ENCODE assay signal across 8 cellular contexts in genomic region chr14:54396493-54397335, GRCh38. TPM values are rescaled to one million over a fixed set of nuclear protein-coding genes. Genes with fewer than 3 reads are reported as not detected.
A peak's percentile ranks its signal among the peaks of the same experiment; 100 is the strongest.
DNase-seq lines count a peak whose midpoint lies in the region; ATAC-seq and TF ChIP-seq lines count a peak whose summit lies in the region.

A gene with protein sequence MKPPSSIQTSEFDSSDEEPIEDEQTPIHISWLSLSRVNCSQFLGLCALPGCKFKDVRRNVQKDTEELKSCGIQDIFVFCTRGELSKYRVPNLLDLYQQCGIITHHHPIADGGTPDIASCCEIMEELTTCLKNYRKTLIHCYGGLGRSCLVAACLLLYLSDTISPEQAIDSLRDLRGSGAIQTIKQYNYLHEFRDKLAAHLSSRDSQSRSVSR (plus strand): TSS chr14:54397007. CDS start chr14:54397069, 62 bp downstream.

- H3K27ac ChIP-seq in left ventricle myocardium inferior (replicated peaks) (peak within 1 kb of the TSS; percentile 46), prostate gland (peak within 1 kb of the TSS in 1 of 2 donors; percentile 39), uterus (peak within 1 kb of the TSS in 1 of 2 donors; percentile 63)

- no peaks in the 10 kb centered on the region for H3K27me3 ChIP-seq in left ventricle myocardium inferior (ENCODE audit: low read depth)
- no peaks in the 10 kb centered on the region for H3K27me3 ChIP-seq in prostate gland (replicated peaks; ENCODE audit: insufficient read depth)
- no peaks in the 10 kb centered on the region for H3K27me3 ChIP-seq in uterus

- in situ Hi-C loops in GM13977 (cut with MboI; ENCODE audit: low pct_unique_long_range_greater_than_20kb, low sequenced_read_pairs, unreplicated experiment): no loop called here

- H3K4me3 ChIP-seq in left ventricle myocardium inferior (peak within 1 kb of the TSS; percentile 81), prostate gland (peak within 1 kb of the TSS; percentile 49 to 59), uterus (peak within 1 kb of the TSS; percentile 42 to 54)

- DNase-seq in GM13977 (ENCODE audit: low spot score): peak; percentile 98
- DNase-seq in NCI-H146 treated with DMSO at 0.1 percent for 48 hours (lab: John Stamatoyannopoulos, UW; ENCODE audit: unreplicated experiment): peak; percentile 97
- DNase-seq in amniotic stem cell (lab: John Stamatoyannopoulos, UW): peak; percentile 99
- DNase-seq in left ventricle myocardium inferior: peak; percentile 98
- peak; percentile 98 for DNase-seq in prostate gland (ENCODE audit: low spot score)
- peak; percentile 97 to 98 for DNase-seq in uterus

- TF ChIP-seq POLR2A in prostate gland (IDR thresholded peaks at IDR 0.05) (peak; percentile 90), uterus (IDR thresholded peaks at IDR 0.05) (peak; percentile 74 to 77)

- H3K36me3 ChIP-seq in left ventricle myocardium inferior (no peaks in the 10 kb centered on the region), prostate gland (no peaks in the 10 kb centered on the region), uterus (no peaks in the 10 kb centered on the region)

- WGBS in prostate gland: 1% methylated on average over 76 of the region's 76 CpGs

- peaks cover 11% of the 10 kb centered on the region for H3K4me1 ChIP-seq in left ventricle myocardium inferior
- H3K4me1 ChIP-seq in prostate gland (replicated peaks): no peaks in the 10 kb centered on the region
- H3K4me1 ChIP-seq in uterus: no peaks in the 10 kb centered on the region

- ATAC-seq in HG02884 (IDR thresholded peaks at IDR 0.05; ENCODE audit: unreplicated experiment): peak; percentile 98

- TF ChIP-seq CTCF in GM13977 (IDR thresholded peaks at IDR 0.05; ENCODE audit: extremely low read depth, insufficient read depth, missing control alignments) (peak; percentile 47), left ventricle myocardium inferior (IDR thresholded peaks at IDR 0.05; ENCODE audit: borderline replicate concordance) (peak; percentile 73), prostate gland (IDR thresholded peaks at IDR 0.05) (peak; percentile 35 to 87 (median 72)), uterus (IDR thresholded peaks at IDR 0.05) (peak; percentile 51 to 70 (median 58))

- H3K9me3 ChIP-seq in left ventricle myocardium inferior (replicated peaks) (no peaks in the 10 kb centered on the region), prostate gland (no peaks in the 10 kb centered on the region), uterus (no peaks in the 10 kb centered on the region)

- intact Hi-C loops in T-helper 1 cell treated with Interleukin-12 subunit alpha and Interleukin-12 subunit beta and Interleukin-4 antibody, amounts not matched to agents 30 ng/mL and 1 ng/mL, for 36 hours (cut with micrococcal nuclease): loop anchor here (1.0 to 5.0 kb wide), 14 partner anchors 39 to 1994 kb away; partner anchors contain the start of genes CGRRF1, CNIH1, DDHD1 and FBXO34
- intact Hi-C loops in left ventricle myocardium inferior (cut with micrococcal nuclease) (no loop called here), prostate gland (cut with DNase I) (no loop called here), uterus (cut with DNase I; ENCODE audit: low total_unique reads) (no loop called here)

RNA-seq across cellular contexts. Expression of the gene that starts here (rescaled TPM):
- 40.0 and 44.2 TPM in 2 replicates for total RNA-seq in T-helper 1 cell treated with Interleukin-12 subunit alpha and Interleukin-12 subunit beta and Interleukin-4 antibody, amounts not matched to agents 30 ng/mL and 1 ng/mL, for 36 hours
- total RNA-seq in left ventricle myocardium inferior: 4.3 TPM
- 10 to 100 TPM in 1 of 2 donors, 1 to 10 TPM in 1; 2.6 to 20.6 TPM for total RNA-seq in prostate gland
- 10 to 100 TPM in 1 of 4 donors, 1 to 10 TPM in 2, not detected in 1; 1.3 to 24.3 (median 4.4) TPM for total RNA-seq in uterus
